18 cellular contexts compared by ENCODE assay signal in the genomic region with DNA sequence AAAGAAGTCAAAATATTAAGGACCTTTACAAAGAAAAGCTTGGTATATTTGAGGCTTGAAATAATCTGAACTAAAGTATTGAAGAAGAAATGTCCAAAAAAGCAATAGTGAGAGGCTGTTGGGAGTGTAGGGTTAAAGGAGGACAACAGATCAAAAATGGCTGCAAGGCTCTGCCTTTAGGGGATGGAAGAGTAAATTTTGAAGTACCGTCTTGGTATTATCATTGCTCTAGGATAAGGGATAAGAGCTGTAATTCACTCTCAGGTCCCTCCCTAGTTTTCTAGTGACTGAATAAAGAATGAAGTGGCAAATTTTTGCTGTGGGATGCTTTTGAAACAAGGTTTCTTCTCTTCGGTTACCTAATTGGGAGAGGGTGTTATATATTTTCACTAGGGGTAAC. TPM values are rescaled to one million over a fixed set of nuclear protein-coding genes. Genes with fewer than 3 reads are reported as not detected.
DNase-seq lines count a peak whose midpoint lies in the region; ATAC-seq and TF ChIP-seq lines count a peak whose summit lies in the region.
"Had no signal": no experiment of that assay in that cellular context is flagged by ENCODE, and none has a peak within 500 bp of the region (broad histone marks: within the 10 kb centered on the region; RNA-seq: fewer than 3 reads in every experiment).

No MANE protein-coding gene starts in this region.

- 88 to 91% (median 90%) methylated on average over 2 of the region's 2 CpGs for WGBS in psoas muscle, 3 donors

- H3K4me2 ChIP-seq in BLaER1: peak overlapping the region; percentile 77

- TF ChIP-seq CTCF in activated B cell treated with CpG ODN at 0.5 μM for 24 hours (IDR thresholded peaks at IDR 0.05): no peak
- no peak for TF ChIP-seq CTCF in psoas muscle (IDR thresholded peaks at IDR 0.05)

- H3K4me1 ChIP-seq in BLaER1 (peaks cover 55% of the 10 kb centered on the region), psoas muscle (peaks cover 25% of the 10 kb centered on the region)
- peaks cover 43% of the 10 kb centered on the region for H3K4me1 ChIP-seq in CD4-positive, alpha-beta memory T cell (ENCODE audit: insufficient read depth, low read length)

- H4K20me1 ChIP-seq in BLaER1: no peaks in the 10 kb centered on the region

- peaks cover 18% of the 10 kb centered on the region for H3K9me3 ChIP-seq in BLaER1
- no peaks in the 10 kb centered on the region for H3K9me3 ChIP-seq in CD4-positive, alpha-beta memory T cell (ENCODE audit: control insufficient read depth in 1 of 2, low read length in 2 of 2)
- H3K9me3 ChIP-seq in psoas muscle: no peaks in the 10 kb centered on the region

- peak overlapping the region; percentile 54; the same call in 1 of the 2 replicates for H3K9ac ChIP-seq in BLaER1

- ATAC-seq in activated B cell treated with CpG ODN at 0.5 μM for 24 hours (ENCODE audit: low read depth): no peak
- ATAC-seq in HG03469 (IDR thresholded peaks at IDR 0.05; ENCODE audit: unreplicated experiment): no peak
- no peak for ATAC-seq in psoas muscle
- no peak for ATAC-seq in left ventricle myocardium superior
- ATAC-seq: Right ventricle myocardium inferior, WTC11 had no signal

- H3K27ac ChIP-seq in BLaER1 (peak overlapping the region; percentile 84), psoas muscle (no peak overlapping the region)
- H3K27ac ChIP-seq in CD4-positive, alpha-beta memory T cell (ENCODE audit: low read depth, low read length): no peak overlapping the region

- peaks cover 0 to 6% (median 0%) of the 10 kb centered on the region in 8 donors for H3K9me3 Mint-ChIP-seq in CD4-positive, alpha-beta memory T cell
- H3K9me3 Mint-ChIP-seq in activated B cell treated with CpG ODN at 0.5 μM for 24 hours: no peaks in the 10 kb centered on the region
- H3K9me3 Mint-ChIP-seq: type B pancreatic cell, WTC11 had no signal

- intact Hi-C loops in CD4-positive, alpha-beta memory T cell (cut with micrococcal nuclease): no loop called here
- intact Hi-C loops in activated B cell treated with CpG ODN at 0.5 μM for 24 hours (cut with micrococcal nuclease): loop anchor here (2.0 kb wide), 3 partner anchors 13 to 37 kb away; no protein-coding TSS in a partner anchor
- intact Hi-C loops in psoas muscle (cut with DNase I): no loop called here
- intact Hi-C loops in left ventricle myocardium superior (cut with micrococcal nuclease): no loop called here

- no peak for TF ChIP-seq POLR2A in erythroblast (IDR thresholded peaks at IDR 0.05; ENCODE audit: low read length)

- H3K4me3 ChIP-seq in BLaER1 (no peak overlapping the region), psoas muscle (no peak overlapping the region)
- H3K4me3 ChIP-seq in CD4-positive, alpha-beta memory T cell (ENCODE audit: low read length in 2 of 2): no peak overlapping the region
- H3K4me3 ChIP-seq: lung had no signal

- H3K27ac Mint-ChIP-seq in CD4-positive, alpha-beta memory T cell: peak overlapping the region in 6 of 7 donors; percentile 19 to 91 (median 54)
- peak overlapping the region; percentile 4 for H3K27ac Mint-ChIP-seq in activated B cell treated with CpG ODN at 0.5 μM for 24 hours
- H3K27ac Mint-ChIP-seq: type B pancreatic cell, WTC11 had no signal

- peaks cover 21% of the 10 kb centered on the region; the same call in 1 of the 2 replicates for H3K36me3 ChIP-seq in BLaER1
- H3K36me3 ChIP-seq in CD4-positive, alpha-beta memory T cell (ENCODE audit: insufficient read depth, low read length): no peaks in the 10 kb centered on the region
- no peaks in the 10 kb centered on the region for H3K36me3 ChIP-seq in psoas muscle (ENCODE audit: insufficient read depth in 1 of 2, low read depth in 1 of 2)

- H3K4me1 Mint-ChIP-seq in CD4-positive, alpha-beta memory T cell: peaks cover 42 to 57% (median 49%) of the 10 kb centered on the region in 4 donors
- peaks cover 70% of the 10 kb centered on the region for H3K4me1 Mint-ChIP-seq in activated B cell treated with CpG ODN at 0.5 μM for 24 hours

- no peaks in the 10 kb centered on the region for H3K27me3 Mint-ChIP-seq in CD4-positive, alpha-beta memory T cell
- H3K27me3 Mint-ChIP-seq in activated B cell treated with CpG ODN at 0.5 μM for 24 hours: no peaks in the 10 kb centered on the region
- H3K27me3 Mint-ChIP-seq: type B pancreatic cell had no signal

- CTCF ChIA-PET in CD4-positive, alpha-beta memory T cell (lab: Charles Lee; ENCODE audit: partially characterized antibody): interaction anchor here (1.6 kb wide), 1 partner anchor 39 kb away, joined by 4 read pairs; a partner anchor contains a TSS
- CTCF ChIA-PET in activated B cell treated with CpG ODN at 0.5 μM for 24 hours (lab: Charles Lee): no interaction called here

- peak overlapping the region in 4 of 8 donors; percentile 22 to 68 (median 40) for H3K4me3 Mint-ChIP-seq in CD4-positive, alpha-beta memory T cell
- no peak overlapping the region for H3K4me3 Mint-ChIP-seq in activated B cell treated with CpG ODN at 0.5 μM for 24 hours
- H3K4me3 Mint-ChIP-seq: type B pancreatic cell, WTC11 had no signal

- POLR2A ChIA-PET in CD4-positive, alpha-beta memory T cell (lab: Charles Lee; ENCODE audit: partially characterized antibody): interaction anchor here (1.1 kb wide), 1 partner anchor 14 kb away, joined by 3 read pairs; no protein-coding TSS in a partner anchor
- POLR2A ChIA-PET in activated B cell treated with CpG ODN at 0.5 μM for 24 hours (lab: Charles Lee): no interaction called here

- H3K27me3 ChIP-seq in BLaER1 (no peaks in the 10 kb centered on the region), psoas muscle (ENCODE audit: insufficient read depth in 3 of 3, low read length in 2 of 3) (no peaks in the 10 kb centered on the region)
- H3K27me3 ChIP-seq in CD4-positive, alpha-beta memory T cell (ENCODE audit: insufficient read depth, low read length): no peaks in the 10 kb centered on the region

- peaks cover 12 to 22% of the 10 kb centered on the region in 2 donors for H3K36me3 Mint-ChIP-seq in CD4-positive, alpha-beta memory T cell
- peaks cover 7% of the 10 kb centered on the region for H3K36me3 Mint-ChIP-seq in activated B cell treated with CpG ODN at 0.5 μM for 24 hours (ENCODE audit: low read depth)

- DNase-seq in CD4-positive, alpha-beta memory T cell: no peak
- DNase-seq in activated B cell treated with CpG ODN at 0.5 μM for 24 hours: no peak
- peak; percentile 10 to 13 for DNase-seq in erythroblast (lab: John Stamatoyannopoulos, UW)
- DNase-seq in psoas muscle: no peak
- DNase-seq in NCI-H526 treated with DMSO at 0.1 percent for 48 hours (lab: John Stamatoyannopoulos, UW): no peak
- no peak for DNase-seq in left ventricle myocardium superior
- DNase-seq: activated naive CD4-positive, alpha-beta T cell treated with Interleukin-2 at 50 U/mL for 16 hours; GDM1; islet precursor cell; NCI-H1417 treated with DMSO at 0.1 percent for 48 hours; NCI-H2171; NCI-H69 had no signal

RNA-seq across cellular contexts. Expression of a gene that starts 38.7 kb away (rescaled TPM):
- total RNA-seq in CD4-positive, alpha-beta memory T cell: 10 to 100 TPM; 50.0 to 52.6 TPM
- 10 to 100 TPM; 25.0 to 25.6 TPM for polyA plus RNA-seq in CD4-positive, alpha-beta memory T cell
- total RNA-seq in activated B cell treated with CpG ODN at 0.5 μM for 24 hours (38.2 and 45.5 TPM in 2 replicates), psoas muscle (10 to 100 TPM; 10.4 to 17.1 (median 12.6) TPM), left ventricle myocardium superior (16.8 TPM)
- polyA plus RNA-seq in psoas muscle: 10 to 100 TPM in 1 of 3 donors, 1 to 10 TPM in 2; 5.4 to 10.1 (median 5.8) TPM

Comparison
In these comparisons a context has a peak if more than half of its experiments do, and no peak if none do; other contexts are left out.
1. DNase-seq: peak in erythroblast (2 of 2); none in CD4-positive, alpha-beta memory T cell (0 of 5), activated B cell treated with CpG ODN at 0.5 μM for 24 hours (single experiment), psoas muscle (0 of 2), NCI-H526 treated with DMSO at 0.1 percent for 48 hours (single experiment) and left ventricle myocardium superior (single experiment).